9 cellular contexts compared by ENCODE assay signal in the genomic region with DNA sequence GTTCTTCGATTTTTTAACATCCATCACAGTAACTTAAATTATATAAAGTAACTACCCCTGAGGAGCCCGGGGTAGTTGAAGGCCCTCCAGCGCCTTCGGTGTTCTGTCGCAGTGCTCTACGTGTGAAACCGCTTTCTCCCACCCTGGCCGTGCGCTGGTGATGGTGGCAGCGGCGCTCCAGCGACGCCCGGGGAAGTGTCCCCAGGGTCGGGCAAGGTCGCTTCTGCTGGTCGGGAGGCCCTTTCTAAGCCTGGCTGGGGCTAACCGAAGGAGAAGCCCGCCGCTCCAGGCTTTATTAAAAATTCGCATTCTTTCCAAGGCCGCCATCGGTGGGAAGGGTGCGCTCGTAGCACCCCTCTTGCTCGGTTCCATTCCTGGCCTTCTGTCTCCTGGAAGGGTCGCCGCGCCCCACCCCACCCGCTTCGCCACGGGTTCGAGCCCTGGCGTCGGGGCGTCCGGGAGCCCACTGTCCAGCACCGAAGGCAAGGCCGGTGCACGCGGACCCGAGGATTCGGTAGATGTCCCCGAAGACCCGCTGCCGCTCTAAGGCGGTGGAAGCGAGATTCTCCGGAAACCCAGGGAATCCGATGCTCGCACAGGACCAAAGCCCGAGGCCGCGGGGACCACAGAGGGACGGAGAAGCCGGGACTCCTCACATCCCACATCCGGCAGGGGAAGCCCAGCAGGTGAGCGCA. TPM values are rescaled to one million over a fixed set of nuclear protein-coding genes. Genes with fewer than 3 reads are reported as not detected.
DNase-seq lines count a peak whose midpoint lies in the region; FAIRE-seq and TF ChIP-seq lines count a peak whose summit lies in the region.
"Had no signal": no experiment of that assay in that cellular context is flagged by ENCODE, and none has a peak within 500 bp of the region (broad histone marks: within the 10 kb centered on the region; RNA-seq: fewer than 3 reads in every experiment).

No MANE protein-coding gene starts in this region.

- H3K27ac ChIP-seq in mammary epithelial cell (ENCODE audit: insufficient read depth, low read depth, low read length): no peak overlapping the region
- H3K27ac ChIP-seq in iPS-20b (ENCODE audit: low read length): no peak overlapping the region

- no peaks in the 10 kb centered on the region for H3K9me3 ChIP-seq in mammary epithelial cell (replicated peaks; ENCODE audit: insufficient read depth, low read length)
- no peaks in the 10 kb centered on the region for H3K9me3 ChIP-seq in iPS-20b (ENCODE audit: insufficient read depth, low read depth, low read length)
- H3K9me3 ChIP-seq in MG63: no peaks in the 10 kb centered on the region

- 41% methylated on average over 34 of the region's 58 CpGs for WGBS in mammary epithelial cell (ENCODE audit: low coverage, missing lambda C conversion rate)

- H3K4me1 ChIP-seq in mammary epithelial cell (ENCODE audit: insufficient read depth, low read length) (peaks cover 4% of the 10 kb centered on the region), iPS-20b (ENCODE audit: insufficient read depth, low read length) (peaks cover 6% of the 10 kb centered on the region; the same call in 1 of the 2 replicates)

- H3K4me3 ChIP-seq in HFF-Myc (replicated peaks; ENCODE audit: low read depth, low read length) (peak overlapping the region; percentile 39), mammary epithelial cell (replicated peaks in 1 of 3; ENCODE audit: insufficient read depth in 1 of 3, low read depth in 2 of 3, low read length in 3 of 3) (peak overlapping the region in 2 of 3 experiments; percentile 43 to 51), iPS-20b (ENCODE audit: low read length) (peak overlapping the region; percentile 72), skeletal muscle cell (ENCODE audit: low read depth, low read length) (peak overlapping the region; percentile 45), MG63 (no peak overlapping the region)

- CTCF ChIA-PET in mammary epithelial cell (lab: Charles Lee; ENCODE audit: low non-redundant PET): no interaction called here

- BruUV-seq in mammary epithelial cell (replicated peaks; lab: Mats Ljungman, UMichigan): no TSS peak

- dilution Hi-C loops in mammary epithelial cell (cut with HindIII; ENCODE audit: low sequenced_read_pairs): no loop called here

- H2AFZ ChIP-seq in mammary epithelial cell (ENCODE audit: low read depth, low read length): peak overlapping the region; percentile 90

- H3K36me3 ChIP-seq in mammary epithelial cell (ENCODE audit: insufficient read depth, low read length): no peaks in the 10 kb centered on the region
- no peaks in the 10 kb centered on the region for H3K36me3 ChIP-seq in iPS-20b (ENCODE audit: insufficient read depth, low read depth, low read length)
- no peaks in the 10 kb centered on the region for H3K36me3 ChIP-seq in MG63

- H4K20me1 ChIP-seq in mammary epithelial cell (ENCODE audit: insufficient read depth, low read length): no peaks in the 10 kb centered on the region

- intact Hi-C loops in mammary epithelial cell (cut with micrococcal nuclease): loop anchor here (2.0 kb wide), 1 partner anchor 501 kb away; no protein-coding TSS in a partner anchor

- no peak overlapping the region for H3K9ac ChIP-seq in mammary epithelial cell (ENCODE audit: insufficient read depth, low read length)
- H3K9ac ChIP-seq in iPS-20b (ENCODE audit: low read depth, low read length): no peak overlapping the region; the same call in 1 of the 2 replicates

- peak overlapping the region; percentile 99 for H3K4me2 ChIP-seq in mammary epithelial cell (ENCODE audit: insufficient read depth, low read depth, low read length)

- in situ Hi-C loops in mammary epithelial cell (cut with MboI; ENCODE audit: low sequenced_read_pairs in 2 of 2): no loop called here

- no peaks in the 10 kb centered on the region for H3K79me2 ChIP-seq in mammary epithelial cell (ENCODE audit: insufficient read depth, low read length)

- DNase-seq in HFF-Myc (ENCODE audit: extremely low read depth, low read depth) (no peak), mammary epithelial cell (no peak), skeletal muscle cell (ENCODE audit: low read depth) (no peak), RPMI8226 (no peak), frontal cortex (ENCODE audit: low spot score in 2 of 2) (no peak), MG63 (no peak), hypothalamus (lab: John Stamatoyannopoulos, UW) (no peak)
- DNase-seq: activated naive CD4-positive, alpha-beta T cell had no signal

- no peak for FAIRE-seq in frontal cortex (lab: Jason Lieb, UNC)

- H3K27me3 ChIP-seq in mammary epithelial cell (ENCODE audit: insufficient read depth, low read length) (no peaks in the 10 kb centered on the region), iPS-20b (ENCODE audit: insufficient read depth, low read length) (peaks cover 55% of the 10 kb centered on the region), MG63 (no peaks in the 10 kb centered on the region)

- TF ChIP-seq CTCF in HFF-Myc (IDR thresholded peaks at IDR 0.05; ENCODE audit: low read depth, low read length, missing control alignments): no peak
- no peak for TF ChIP-seq CTCF in mammary epithelial cell (conservative IDR thresholded peaks at IDR 0.05 in 1 of 2, IDR thresholded peaks at IDR 0.05 in 1 of 2; ENCODE audit: extremely low read depth in 1 of 2, insufficient read depth in 1 of 2, low read depth in 1 of 2, low read length in 2 of 2)

RNA-seq across cellular contexts. Expression of a gene that starts 0.8 kb away (rescaled TPM):
- total RNA-seq in mammary epithelial cell (under 1 TPM; 0.17 to 0.54 TPM), frontal cortex (not detected)
- 0.34 TPM for polyA plus RNA-seq in mammary epithelial cell
- not detected for polyA minus RNA-seq in mammary epithelial cell
- total RNA-seq in MG63 (2014; rRNA removed; shearing (Covaris generic); ENCODE audit: low replicate concordance): 0.16 TPM in 1 of 2 replicates, not detected in the other

RNA-seq across cellular contexts. Expression of a gene that starts 39.2 kb away (rescaled TPM):
- total RNA-seq in mammary epithelial cell: 10 to 100 TPM; 32.4 to 42.5 TPM
- 16.0 TPM for polyA plus RNA-seq in mammary epithelial cell
- polyA minus RNA-seq in mammary epithelial cell: 21.5 TPM
- total RNA-seq in frontal cortex: 23.2 TPM
- 4.2 and 5.2 TPM in 2 replicates for total RNA-seq in MG63 (2014; rRNA removed; shearing (Covaris generic); ENCODE audit: low replicate concordance)
